15 cellular contexts compared by ENCODE assay signal in the genomic region with DNA sequence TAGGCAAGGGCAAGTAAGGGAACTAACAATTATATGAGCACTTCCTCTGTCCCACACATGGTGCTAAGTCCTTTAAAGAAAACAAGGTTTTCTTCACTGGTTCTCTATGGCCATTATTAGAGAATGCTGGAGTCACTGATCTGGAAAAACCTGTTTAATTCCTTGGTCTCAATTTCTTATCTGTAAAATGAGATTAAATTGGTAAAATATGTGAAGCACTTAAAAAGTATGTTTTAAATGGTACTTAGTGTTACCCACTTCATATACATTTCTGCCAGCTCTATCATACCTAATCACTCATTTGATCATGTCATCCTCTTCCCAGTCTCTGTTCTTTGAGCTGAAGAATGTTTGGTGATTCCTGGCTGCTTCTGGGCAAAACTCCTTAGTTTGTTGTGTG.
"Had no signal": no experiment of that assay in that cellular context is flagged by ENCODE, and none has a peak within 500 bp of the region (broad histone marks: within the 10 kb centered on the region; RNA-seq: fewer than 3 reads in every experiment).

No MANE protein-coding gene starts in this region.

- H3K27ac Mint-ChIP-seq: activated CD4-positive, alpha-beta memory T cell treated with anti-CD3 and anti-CD28 coated beads, Interleukin-2, amount 10 ng/mL, durations not matched to agents 7 days and 5 days; activated naive CD4-positive, alpha-beta T cell treated with anti-CD3 and anti-CD28 coated beads for 36 hours; dendritic cell treated with granulocyte-macrophage colony-stimulating factor and Interleukin-4, amounts not matched to agents 40 ng/mL and 50 ng/mL, for 4 days; T-helper 2 cell treated with Interferon-gamma antibody and Interleukin-4, amounts not matched to agents 5 μg/mL and 100 μg/mL, for 36 hours had no signal

- H3K4me3 ChIP-seq: adrenal gland, body of pancreas, upper lobe of left lung had no signal

- H3K27me3 Mint-ChIP-seq: activated CD4-positive, alpha-beta memory T cell treated with anti-CD3 and anti-CD28 coated beads, Interleukin-2, amount 10 ng/mL, durations not matched to agents 7 days and 5 days; dendritic cell treated with granulocyte-macrophage colony-stimulating factor and Interleukin-4, amounts not matched to agents 40 ng/mL and 50 ng/mL, for 4 days had no signal

- H2AFZ ChIP-seq: parathyroid adenoma had no signal

- H3K27me3 ChIP-seq: adrenal gland, body of pancreas, upper lobe of left lung had no signal

- ATAC-seq: body of pancreas had no signal

- H3K9ac ChIP-seq: parathyroid adenoma had no signal

- H3K4me3 Mint-ChIP-seq: activated CD4-positive, alpha-beta memory T cell treated with anti-CD3 and anti-CD28 coated beads, Interleukin-2, amount 10 ng/mL, durations not matched to agents 7 days and 5 days; activated naive CD4-positive, alpha-beta T cell treated with anti-CD3 and anti-CD28 coated beads for 36 hours; dendritic cell treated with granulocyte-macrophage colony-stimulating factor and Interleukin-4, amounts not matched to agents 40 ng/mL and 50 ng/mL, for 4 days; T-helper 2 cell treated with Interferon-gamma antibody and Interleukin-4, amounts not matched to agents 5 μg/mL and 100 μg/mL, for 36 hours had no signal

- H3K9me3 Mint-ChIP-seq: activated CD4-positive, alpha-beta memory T cell treated with anti-CD3 and anti-CD28 coated beads, Interleukin-2, amount 10 ng/mL, durations not matched to agents 7 days and 5 days; activated naive CD4-positive, alpha-beta T cell treated with anti-CD3 and anti-CD28 coated beads for 36 hours; dendritic cell treated with granulocyte-macrophage colony-stimulating factor and Interleukin-4, amounts not matched to agents 40 ng/mL and 50 ng/mL, for 4 days; T-helper 2 cell treated with Interferon-gamma antibody and Interleukin-4, amounts not matched to agents 5 μg/mL and 100 μg/mL, for 36 hours had no signal

- H3K36me3 ChIP-seq: adrenal gland, upper lobe of left lung had no signal

- DNase-seq: activated CD4-positive, alpha-beta memory T cell treated with anti-CD3 and anti-CD28 coated beads, Interleukin-2, amount 10 ng/mL, durations not matched to agents 7 days and 5 days; activated CD4-positive, alpha-beta T cell treated with anti-CD3 and anti-CD28 coated beads for 1 hour; activated CD8-positive, alpha-beta memory T cell treated with anti-CD3 and anti-CD28 coated beads, Interleukin-2, amount 50 U/mL, for 48 hours; activated naive CD4-positive, alpha-beta T cell treated with anti-CD3 and anti-CD28 coated beads for 36 hours; adrenal gland; body of pancreas; erythroblast; hypothalamus; kidney glomerular epithelial cell; retina; substantia nigra; upper lobe of left lung had no signal

- H3K27ac ChIP-seq: adrenal gland, body of pancreas, parathyroid adenoma, upper lobe of left lung had no signal

- H3K9me3 ChIP-seq: adrenal gland, body of pancreas, upper lobe of left lung had no signal
